Comparison of ENCODE assay signal across 10 cellular contexts in genomic region chr10:124450010-124450782, GRCh38. TPM values are rescaled to one million over a fixed set of nuclear protein-coding genes. Genes with fewer than 3 reads are reported as not detected.
DNase-seq lines count a peak whose midpoint lies in the region; ATAC-seq and TF ChIP-seq lines count a peak whose summit lies in the region.
"Had no signal": no experiment of that assay in that cellular context is flagged by ENCODE, and none has a peak within 500 bp of the region (broad histone marks: within the 10 kb centered on the region; RNA-seq: fewer than 3 reads in every experiment).

NKX1-2 (minus strand) TSS chr10:124450035; CDS start chr10:124449943, 92 bp downstream.

- H3K27ac ChIP-seq in RWPE1: no peak within 1 kb of the TSS
- H3K27ac ChIP-seq: tibial artery had no signal

- no peaks in the 10 kb centered on the region for H3K9me3 Mint-ChIP-seq in central memory CD8-positive, alpha-beta T cell
- H3K9me3 Mint-ChIP-seq in naive thymus-derived CD8-positive, alpha-beta T cell: peaks cover 0 to 2% (median 0%) of the 10 kb centered on the region in 9 donors

- POLR2A ChIA-PET in naive thymus-derived CD8-positive, alpha-beta T cell (lab: Charles Lee): no interaction called here
- POLR2A ChIA-PET in GM10248 (lab: Yijun Ruan, JAX): no interaction called here
- POLR2A ChIA-PET in RWPE1 (lab: Yijun Ruan, JAX; ENCODE audit: low non-redundant PET): no interaction called here

- H3K27ac Mint-ChIP-seq in central memory CD8-positive, alpha-beta T cell (ENCODE audit: low read depth): no peak within 1 kb of the TSS
- peak within 1 kb of the TSS in 1 of 10 donors; percentile 44 for H3K27ac Mint-ChIP-seq in naive thymus-derived CD8-positive, alpha-beta T cell

- peaks cover 13% of the 10 kb centered on the region for H3K4me1 Mint-ChIP-seq in central memory CD8-positive, alpha-beta T cell
- peaks cover 13 to 24% (median 18%) of the 10 kb centered on the region in 4 donors for H3K4me1 Mint-ChIP-seq in naive thymus-derived CD8-positive, alpha-beta T cell

- H3K27me3 Mint-ChIP-seq in central memory CD8-positive, alpha-beta T cell: peaks cover 95% of the 10 kb centered on the region
- H3K27me3 Mint-ChIP-seq in naive thymus-derived CD8-positive, alpha-beta T cell: peaks cover 41 to 96% (median 74%) of the 10 kb centered on the region in 5 donors

- H3K4me3 Mint-ChIP-seq in central memory CD8-positive, alpha-beta T cell: peak within 1 kb of the TSS; percentile 50
- peak within 1 kb of the TSS in 9 of 10 donors; percentile 38 to 83 (median 58) for H3K4me3 Mint-ChIP-seq in naive thymus-derived CD8-positive, alpha-beta T cell

- H3K36me3 Mint-ChIP-seq in central memory CD8-positive, alpha-beta T cell (ENCODE audit: insufficient read depth): no peaks in the 10 kb centered on the region
- H3K36me3 Mint-ChIP-seq in naive thymus-derived CD8-positive, alpha-beta T cell: peaks cover 0 to 1% (median 0%) of the 10 kb centered on the region in 3 donors

- ATAC-seq in central memory CD8-positive, alpha-beta T cell (replicated peaks; ENCODE audit: extremely low read depth, poor library complexity, severe bottlenecking): no peak
- peak in 1 of 2 donors; percentile 37 for ATAC-seq in naive thymus-derived CD8-positive, alpha-beta T cell
- no peak for ATAC-seq in GM19324 (IDR thresholded peaks at IDR 0.05; ENCODE audit: low FRiP score, unreplicated experiment)
- ATAC-seq in HG03097 (IDR thresholded peaks at IDR 0.05; ENCODE audit: low FRiP score, unreplicated experiment): no peak

- no peak for TF ChIP-seq CTCF in GM10248 (IDR thresholded peaks at IDR 0.05; ENCODE audit: control extremely low read depth, extremely low read depth, low read depth, missing control alignments)
- TF ChIP-seq CTCF in RWPE1 (conservative IDR thresholded peaks at IDR 0.05; ENCODE audit: low read depth): no peak

- DNase-seq in COR-L47 (lab: John Stamatoyannopoulos, UW) (peak; percentile 59), NCI-H1105 treated with DMSO at 0.1 percent for 48 hours (lab: John Stamatoyannopoulos, UW) (peak; percentile 45), GM10248 (ENCODE audit: extremely low spot score) (no peak), RWPE1 (ENCODE audit: low spot score) (no peak)
- DNase-seq in central memory CD8-positive, alpha-beta T cell (ENCODE audit: low spot score in 2 of 2): no peak
- DNase-seq in naive thymus-derived CD8-positive, alpha-beta T cell: no peak
- DNase-seq: tibial artery had no signal

- CTCF ChIA-PET in GM10248 (lab: Yijun Ruan, JAX): interaction anchor here (1.5 kb wide), 1 partner anchor 61 kb away, joined by 3 read pairs; no protein-coding TSS in a partner anchor
- CTCF ChIA-PET in RWPE1 (lab: Yijun Ruan, JAX): interaction anchor here (1.7 kb wide), 1 partner anchor 46 kb away, joined by 4 read pairs; no protein-coding TSS in a partner anchor

RNA-seq across cellular contexts. Expression of gene NKX1-2, which starts in this region (rescaled TPM):
- not detected for total RNA-seq in naive thymus-derived CD8-positive, alpha-beta T cell
- not detected for polyA plus RNA-seq in naive thymus-derived CD8-positive, alpha-beta T cell
- total RNA-seq: mononuclear cell had no signal

Comparison
In these comparisons a context has a peak if more than half of its experiments do, and no peak if none do; other contexts are left out.
1. DNase-seq: peak in COR-L47 (single experiment) and NCI-H1105 treated with DMSO at 0.1 percent for 48 hours (single experiment); none in central memory CD8-positive, alpha-beta T cell (0 of 2), naive thymus-derived CD8-positive, alpha-beta T cell (0 of 10), GM10248 (single experiment) and RWPE1 (single experiment).